8 cellular contexts compared by ENCODE assay signal in the genomic region with DNA sequence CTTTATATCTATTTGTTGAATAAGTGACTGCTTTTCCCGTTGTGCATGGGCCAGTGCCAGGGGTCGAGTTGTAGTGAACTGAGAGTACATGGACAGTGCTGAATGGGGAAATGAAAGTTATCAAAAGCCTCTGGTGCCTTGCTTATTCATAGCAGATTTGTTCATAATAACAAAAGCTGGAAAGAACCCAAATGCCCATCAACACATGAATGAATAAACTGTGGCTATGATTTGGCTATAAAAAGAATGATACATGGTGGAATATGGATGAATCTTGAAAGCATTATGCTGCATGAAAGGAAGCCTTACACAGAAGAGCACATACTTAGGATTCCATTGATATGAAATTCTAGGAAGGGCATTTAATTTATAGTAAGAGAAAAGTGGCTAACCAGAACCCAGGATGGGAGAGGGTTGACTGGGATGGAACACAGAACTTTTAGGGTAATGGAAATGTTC. TPM values are rescaled to one million over a fixed set of nuclear protein-coding genes. Genes with fewer than 3 reads are reported as not detected.
DNase-seq lines count a peak whose midpoint lies in the region; ATAC-seq and TF ChIP-seq lines count a peak whose summit lies in the region.

No MANE protein-coding gene starts in this region.

- peak overlapping the region; percentile 87 for H3K27ac Mint-ChIP-seq in activated naive CD8-positive, alpha-beta T cell treated with anti-CD3 and anti-CD28 coated beads, Interleukin-2, amount 50 U/mL, for 24 hours

- H3K4me1 Mint-ChIP-seq in activated naive CD8-positive, alpha-beta T cell treated with anti-CD3 and anti-CD28 coated beads, Interleukin-2, amount 50 U/mL, for 24 hours: peaks cover 96% of the 10 kb centered on the region

- no peak overlapping the region for H3K27ac ChIP-seq in vagina

- peaks cover 3% of the 10 kb centered on the region for H3K36me3 Mint-ChIP-seq in activated naive CD8-positive, alpha-beta T cell treated with anti-CD3 and anti-CD28 coated beads, Interleukin-2, amount 50 U/mL, for 24 hours (ENCODE audit: low read depth)

- H3K4me1 ChIP-seq in vagina: peaks cover 43% of the 10 kb centered on the region

- no peaks in the 10 kb centered on the region for H3K9me3 Mint-ChIP-seq in activated naive CD8-positive, alpha-beta T cell treated with anti-CD3 and anti-CD28 coated beads, Interleukin-2, amount 50 U/mL, for 24 hours

- no peaks in the 10 kb centered on the region for H3K27me3 Mint-ChIP-seq in activated naive CD8-positive, alpha-beta T cell treated with anti-CD3 and anti-CD28 coated beads, Interleukin-2, amount 50 U/mL, for 24 hours

- intact Hi-C loops in vagina (cut with DNase I): no loop called here

- no peaks in the 10 kb centered on the region for H3K9me3 ChIP-seq in vagina

- DNase-seq in AG09309 (ENCODE audit: low read depth) (peak; percentile 66), HS-5 (ENCODE audit: low read depth) (peak; percentile 86), left lobe of liver (ENCODE audit: low spot score) (no peak), ACHN (no peak), vagina (ENCODE audit: extremely low spot score in 2 of 2) (no peak), G401 (ENCODE audit: low spot score) (no peak)
- DNase-seq in activated naive CD8-positive, alpha-beta T cell treated with anti-CD3 and anti-CD28 coated beads, Interleukin-2, amount 50 U/mL, for 24 hours: no peak

- in situ Hi-C loops in ACHN (cut with HindIII; ENCODE audit: low pct_ligation_motif_present, low pct_unique_long_range_greater_than_20kb, low sequenced_read_pairs): no loop called here
- in situ Hi-C loops in G401 (cut with HindIII; ENCODE audit: low sequenced_read_pairs): no loop called here

- peak overlapping the region; percentile 60 for H3K4me3 Mint-ChIP-seq in activated naive CD8-positive, alpha-beta T cell treated with anti-CD3 and anti-CD28 coated beads, Interleukin-2, amount 50 U/mL, for 24 hours

- no peaks in the 10 kb centered on the region for H3K36me3 ChIP-seq in vagina

- no peak for TF ChIP-seq CTCF in AG09309 (IDR thresholded peaks at IDR 0.05; ENCODE audit: control insufficient read depth, insufficient read depth, low read depth, low read length, missing control alignments)
- TF ChIP-seq CTCF in vagina (IDR thresholded peaks at IDR 0.05): no peak

- no peaks in the 10 kb centered on the region for H3K27me3 ChIP-seq in vagina

- no peak for ATAC-seq in activated naive CD8-positive, alpha-beta T cell treated with anti-CD3 and anti-CD28 coated beads, Interleukin-2, amount 50 U/mL, for 24 hours
- ATAC-seq in left lobe of liver (peak; percentile 47), HG03565 (IDR thresholded peaks at IDR 0.05; ENCODE audit: unreplicated experiment) (no peak)

- no peak for TF ChIP-seq POLR2A in vagina (IDR thresholded peaks at IDR 0.05)

- H3K4me3 ChIP-seq in AG09309 (ENCODE audit: control insufficient read depth, low read depth, low read length): no peak overlapping the region
- H3K4me3 ChIP-seq in vagina: no peak overlapping the region

RNA-seq across cellular contexts. Expression of gene PACS1, which starts 42.6 kb away (rescaled TPM):
- 5.8 TPM for total RNA-seq in left lobe of liver
- total RNA-seq in vagina: 66.0 TPM
- total RNA-seq in G401 (2014; rRNA removed; shearing (Covaris generic)): 10.5 and 23.2 TPM in 2 replicates

Comparison
In these comparisons a context has a peak if more than half of its experiments do, and no peak if none do; other contexts are left out.
1. DNase-seq: peak in AG09309 (single experiment) and HS-5 (single experiment); none in activated naive CD8-positive, alpha-beta T cell treated with anti-CD3 and anti-CD28 coated beads, Interleukin-2, amount 50 U/mL, for 24 hours (single experiment), left lobe of liver (single experiment), ACHN (single experiment), vagina (0 of 2) and G401 (single experiment).